In the genomic region with DNA sequence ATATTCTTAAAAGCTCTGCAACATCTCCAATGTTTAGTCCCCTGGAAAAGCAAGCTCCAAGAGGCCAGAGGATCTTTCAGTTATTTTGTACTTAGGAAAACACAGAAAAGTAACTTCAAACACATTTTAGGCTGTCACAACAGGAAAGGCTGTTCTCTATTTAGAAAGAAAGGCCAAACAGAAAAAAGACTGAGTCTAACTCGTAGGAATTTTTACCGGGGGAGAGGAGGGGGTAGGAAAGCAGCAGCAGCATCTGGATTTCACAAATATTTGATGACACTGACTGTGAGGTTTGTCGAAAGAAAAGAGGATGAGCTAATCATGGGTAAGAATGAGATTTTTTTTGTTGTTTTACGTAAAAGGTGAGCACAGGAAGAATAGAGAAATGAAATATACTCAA, we compare ENCODE assay signal across 15 cellular contexts.
DNase-seq lines count a peak whose midpoint lies in the region; ATAC-seq and TF ChIP-seq lines count a peak whose summit lies in the region.
"Had no signal": no experiment of that assay in that cellular context is flagged by ENCODE, and none has a peak within 500 bp of the region (broad histone marks: within the 10 kb centered on the region; RNA-seq: fewer than 3 reads in every experiment).

No MANE protein-coding gene starts in this region.

- CTCF ChIA-PET in MCF 10A (lab: Yijun Ruan, JAX): interaction anchor here (0.6 to 0.9 kb wide), 2 partner anchors 11 to 25 kb away, joined by 3 read pairs; no protein-coding TSS in a partner anchor

- H3K4me1 ChIP-seq in uterus: peaks cover 0 to 7% of the 10 kb centered on the region in 2 donors

- TF ChIP-seq POLR2A in uterus (IDR thresholded peaks at IDR 0.05): no peak

- no peak for ATAC-seq in activated naive CD8-positive, alpha-beta T cell treated with anti-CD3 and anti-CD28 coated beads, Interleukin-2, amount 50 U/mL, for 24 hours
- no peak for ATAC-seq in esophagus mucosa
- ATAC-seq: left lobe of liver had no signal

- peak overlapping the region; percentile 60 to 72 for H3K27ac ChIP-seq in uterus

- POLR2A ChIA-PET in MCF 10A (lab: Yijun Ruan, JAX): interaction anchor here (0.6 to 1.2 kb wide), 2 partner anchors 20 to 183 kb away, joined by 3 read pairs; no protein-coding TSS in a partner anchor

- H3K9me3 Mint-ChIP-seq in activated naive CD8-positive, alpha-beta T cell treated with anti-CD3 and anti-CD28 coated beads, Interleukin-2, amount 50 U/mL, for 24 hours: no peaks in the 10 kb centered on the region
- H3K9me3 Mint-ChIP-seq in MCF 10A (ENCODE audit: unreplicated experiment): no peaks in the 10 kb centered on the region
- H3K9me3 Mint-ChIP-seq: activated naive CD4-positive, alpha-beta T cell treated with anti-CD3 and anti-CD28 coated beads, Interleukin-2, amount 10 ng/mL, durations not matched to agents 7 days and 5 days; neural crest cell had no signal

- H3K36me3 Mint-ChIP-seq in activated naive CD8-positive, alpha-beta T cell treated with anti-CD3 and anti-CD28 coated beads, Interleukin-2, amount 50 U/mL, for 24 hours (ENCODE audit: low read depth): peaks cover 12% of the 10 kb centered on the region
- H3K36me3 Mint-ChIP-seq in MCF 10A (ENCODE audit: insufficient read depth, unreplicated experiment): peaks cover 11% of the 10 kb centered on the region
- H3K36me3 Mint-ChIP-seq: activated naive CD4-positive, alpha-beta T cell treated with anti-CD3 and anti-CD28 coated beads, Interleukin-2, amount 10 ng/mL, durations not matched to agents 7 days and 5 days had no signal

- no peaks in the 10 kb centered on the region for H3K27me3 Mint-ChIP-seq in activated naive CD8-positive, alpha-beta T cell treated with anti-CD3 and anti-CD28 coated beads, Interleukin-2, amount 50 U/mL, for 24 hours
- no peaks in the 10 kb centered on the region for H3K27me3 Mint-ChIP-seq in MCF 10A (ENCODE audit: insufficient read depth, unreplicated experiment)
- H3K27me3 Mint-ChIP-seq: activated naive CD4-positive, alpha-beta T cell treated with anti-CD3 and anti-CD28 coated beads, Interleukin-2, amount 10 ng/mL, durations not matched to agents 7 days and 5 days had no signal

- no peak overlapping the region for H3K27ac Mint-ChIP-seq in activated naive CD8-positive, alpha-beta T cell treated with anti-CD3 and anti-CD28 coated beads, Interleukin-2, amount 50 U/mL, for 24 hours
- H3K27ac Mint-ChIP-seq in MCF 10A (ENCODE audit: low read depth, unreplicated experiment): no peak overlapping the region
- H3K27ac Mint-ChIP-seq: activated naive CD4-positive, alpha-beta T cell treated with anti-CD3 and anti-CD28 coated beads, Interleukin-2, amount 10 ng/mL, durations not matched to agents 7 days and 5 days had no signal

- intact Hi-C loops in uterus (cut with DNase I; ENCODE audit: low total_unique reads) (no loop called here), MCF 10A (cut with micrococcal nuclease) (no loop called here)

- no peaks in the 10 kb centered on the region for H3K9me3 ChIP-seq in uterus
- H3K9me3 ChIP-seq: transverse colon had no signal

- TF ChIP-seq CTCF in uterus (IDR thresholded peaks at IDR 0.05) (no peak), MCF 10A (IDR thresholded peaks at IDR 0.05; ENCODE audit: unreplicated experiment) (no peak)

- H3K4me1 Mint-ChIP-seq in activated naive CD8-positive, alpha-beta T cell treated with anti-CD3 and anti-CD28 coated beads, Interleukin-2, amount 50 U/mL, for 24 hours: no peaks in the 10 kb centered on the region
- H3K4me1 Mint-ChIP-seq in MCF 10A (ENCODE audit: insufficient read depth, unreplicated experiment): no peaks in the 10 kb centered on the region
- H3K4me1 Mint-ChIP-seq: activated naive CD4-positive, alpha-beta T cell treated with anti-CD3 and anti-CD28 coated beads, Interleukin-2, amount 10 ng/mL, durations not matched to agents 7 days and 5 days had no signal

- no peak overlapping the region for H3K4me3 ChIP-seq in uterus
- H3K4me3 ChIP-seq: transverse colon had no signal

- DNase-seq in HT1080 (ENCODE audit: low read depth) (peak; percentile 8), dermis microvascular lymphatic vessel endothelial cell (ENCODE audit: low read depth in 2 of 2) (peak; percentile 17 to 50), lung microvascular endothelial cell (ENCODE audit: low read depth in 2 of 2) (peak; percentile 35 to 45), uterus (no peak), mesenteric fat pad (ENCODE audit: low spot score) (no peak), MCF 10A (ENCODE audit: unreplicated experiment) (no peak)
- no peak for DNase-seq in activated naive CD8-positive, alpha-beta T cell treated with anti-CD3 and anti-CD28 coated beads, Interleukin-2, amount 50 U/mL, for 24 hours
- DNase-seq: activated naive CD4-positive, alpha-beta T cell treated with anti-CD3 and anti-CD28 coated beads, Interleukin-2, amount 10 ng/mL, durations not matched to agents 7 days and 5 days; H7; NCI-H1092; NCI-H510A; transverse colon had no signal

- H3K4me3 Mint-ChIP-seq in activated naive CD8-positive, alpha-beta T cell treated with anti-CD3 and anti-CD28 coated beads, Interleukin-2, amount 50 U/mL, for 24 hours: no peak overlapping the region
- no peak overlapping the region for H3K4me3 Mint-ChIP-seq in MCF 10A (ENCODE audit: unreplicated experiment)
- H3K4me3 Mint-ChIP-seq: activated naive CD4-positive, alpha-beta T cell treated with anti-CD3 and anti-CD28 coated beads, Interleukin-2, amount 10 ng/mL, durations not matched to agents 7 days and 5 days; neural crest cell had no signal

- BruUV-seq in MCF 10A (replicated peaks; lab: Mats Ljungman, UMichigan): no TSS peak

- H3K36me3 ChIP-seq in uterus: no peaks in the 10 kb centered on the region
- H3K36me3 ChIP-seq: transverse colon had no signal

- H3K27me3 ChIP-seq in uterus: no peaks in the 10 kb centered on the region
- H3K27me3 ChIP-seq: transverse colon had no signal

Comparison
In these comparisons a context has a peak if more than half of its experiments do, and no peak if none do; other contexts are left out.
1. DNase-seq: peak in HT1080 (single experiment), dermis microvascular lymphatic vessel endothelial cell (2 of 2) and lung microvascular endothelial cell (2 of 2); none in uterus (0 of 2), activated naive CD8-positive, alpha-beta T cell treated with anti-CD3 and anti-CD28 coated beads, Interleukin-2, amount 50 U/mL, for 24 hours (single experiment), mesenteric fat pad (single experiment) and MCF 10A (single experiment).